In the genomic region with DNA sequence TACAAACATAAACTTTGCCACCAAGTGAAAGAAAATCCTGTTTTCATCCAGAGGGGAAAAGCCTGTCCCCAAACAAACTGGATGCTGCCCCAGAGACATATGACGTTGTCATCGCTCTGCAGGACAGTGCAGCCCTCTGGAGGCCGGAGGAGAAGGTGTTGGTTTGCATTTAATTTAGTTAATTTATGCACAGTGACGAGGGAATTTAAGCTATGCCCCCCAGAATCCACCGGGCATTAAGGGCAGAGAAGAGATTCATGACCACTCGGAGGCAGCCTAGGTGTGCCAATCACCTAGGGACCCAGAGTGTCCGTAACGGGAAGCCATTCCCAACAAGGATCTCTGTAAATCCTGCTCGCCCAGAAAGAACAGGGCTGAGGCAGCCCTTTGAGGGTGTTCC, we compare ENCODE assay signal across 9 cellular contexts. TPM values are rescaled to one million over a fixed set of nuclear protein-coding genes. Genes with fewer than 3 reads are reported as not detected.
DNase-seq lines count a peak whose midpoint lies in the region; ATAC-seq, FAIRE-seq and TF ChIP-seq lines count a peak whose summit lies in the region.
"Had no signal": no experiment of that assay in that cellular context is flagged by ENCODE, and none has a peak within 500 bp of the region (broad histone marks: within the 10 kb centered on the region; RNA-seq: fewer than 3 reads in every experiment).

No MANE protein-coding gene starts in this region.

- peak; percentile 49 for ATAC-seq in HG03039 (IDR thresholded peaks at IDR 0.05; ENCODE audit: unreplicated experiment)

- no peaks in the 10 kb centered on the region for H3K79me2 ChIP-seq in keratinocyte (ENCODE audit: control insufficient read depth, insufficient read depth, low read length)

- H3K27ac Mint-ChIP-seq in activated CD4-positive, alpha-beta memory T cell treated with anti-CD3 and anti-CD28 coated beads for 36 hours: no peak overlapping the region

- no peak overlapping the region for H3K27ac ChIP-seq in keratinocyte (ENCODE audit: control insufficient read depth, insufficient read depth, low read length)
- peak overlapping the region in 2 of 4 donors; percentile 31 to 36 for H3K27ac ChIP-seq in tibial nerve

- H3K36me3 ChIP-seq in BJ (ENCODE audit: control insufficient read depth, insufficient read depth, low read length) (no peaks in the 10 kb centered on the region), keratinocyte (ENCODE audit: control insufficient read depth in 2 of 2, extremely low read depth in 1 of 2, insufficient read depth in 2 of 2, low read length in 2 of 2) (no peaks in the 10 kb centered on the region), tibial nerve (no peaks in the 10 kb centered on the region)

- peak; percentile 26 for FAIRE-seq in keratinocyte (lab: Jason Lieb, UNC)
- FAIRE-seq: endometrium had no signal

- H3K4me1 Mint-ChIP-seq in activated CD4-positive, alpha-beta memory T cell treated with anti-CD3 and anti-CD28 coated beads for 36 hours (ENCODE audit: low read depth): no peaks in the 10 kb centered on the region

- CTCF ChIA-PET in BJ (lab: Yijun Ruan, JAX): interaction anchor here (0.9 to 2.7 kb wide), 9 partner anchors 9 to 141 kb away, joined by 4 to 12 read pairs (median 8); no protein-coding TSS in a partner anchor
- CTCF ChIA-PET in activated CD4-positive, alpha-beta memory T cell treated with anti-CD3 and anti-CD28 coated beads for 36 hours (lab: Charles Lee): interaction anchor here (1.6 to 1.7 kb wide), 2 partner anchors 7 to 9 kb away, joined by 3 read pairs; no protein-coding TSS in a partner anchor

- no peaks in the 10 kb centered on the region for H3K27me3 Mint-ChIP-seq in activated CD4-positive, alpha-beta memory T cell treated with anti-CD3 and anti-CD28 coated beads for 36 hours

- H3K4me3 ChIP-seq in BJ (ENCODE audit: low read depth, low read length): peak overlapping the region; percentile 12; the same call in 1 of the 2 replicates
- peak overlapping the region in 1 of 3 experiments; percentile 46 for H3K4me3 ChIP-seq in keratinocyte (ENCODE audit: control insufficient read depth in 2 of 3, extremely low read depth in 1 of 3, insufficient read depth in 2 of 3, low read depth in 1 of 3, low read length in 3 of 3)
- peak overlapping the region; percentile 18 to 45 (median 28) for H3K4me3 ChIP-seq in tibial nerve

- H3K4me1 ChIP-seq in keratinocyte (ENCODE audit: control insufficient read depth, extremely low read depth, insufficient read depth, low read length): peaks cover 11% of the 10 kb centered on the region
- peaks cover 0 to 31% (median 7%) of the 10 kb centered on the region in 4 donors for H3K4me1 ChIP-seq in tibial nerve

- H3K9me3 ChIP-seq in keratinocyte (ENCODE audit: control insufficient read depth, low read depth, low read length) (no peaks in the 10 kb centered on the region), tibial nerve (no peaks in the 10 kb centered on the region)

- DNase-seq in BJ (ENCODE audit: low read depth) (no peak), astrocyte of the hippocampus (ENCODE audit: low read depth, low spot score) (peak; percentile 56), keratinocyte (ENCODE audit: low read depth, low spot score) (no peak), tibial nerve (ENCODE audit: low spot score in 2 of 2) (no peak), DMS53 treated with DMSO at 0.1 percent for 48 hours (lab: John Stamatoyannopoulos, UW; ENCODE audit: unreplicated experiment) (no peak), NCI-H1930 (lab: John Stamatoyannopoulos, UW) (no peak)
- no peak for DNase-seq in activated CD4-positive, alpha-beta memory T cell treated with anti-CD3 and anti-CD28 coated beads for 36 hours

- no peak for TF ChIP-seq EP300 in tibial nerve (IDR thresholded peaks at IDR 0.05)

- H3K9me1 ChIP-seq in keratinocyte (ENCODE audit: control insufficient read depth, extremely low read depth, insufficient read depth, low read length): no peaks in the 10 kb centered on the region

- H3K27me3 ChIP-seq in BJ (ENCODE audit: control insufficient read depth, insufficient read depth, low read length): no peaks in the 10 kb centered on the region
- H3K27me3 ChIP-seq in keratinocyte (ENCODE audit: control insufficient read depth, extremely low read depth, insufficient read depth, low read length): no peaks in the 10 kb centered on the region
- no peaks in the 10 kb centered on the region for H3K27me3 ChIP-seq in tibial nerve

- TF ChIP-seq CTCF in BJ (IDR thresholded peaks at IDR 0.05; ENCODE audit: insufficient read depth, low read depth, low read length) (peak; percentile 52), keratinocyte (optimal IDR thresholded peaks at IDR 0.05 in 1 of 3, IDR thresholded peaks at IDR 0.05 in 1 of 3, conservative IDR thresholded peaks at IDR 0.05 in 1 of 3; ENCODE audit: extremely low read depth in 1 of 3, insufficient read depth in 2 of 3, low read length in 3 of 3) (peak; percentile 54 to 77 (median 58)), tibial nerve (IDR thresholded peaks at IDR 0.05) (peak in 4 of 5 experiments; percentile 26 to 46 (median 34))

- no peaks in the 10 kb centered on the region for H4K20me1 ChIP-seq in keratinocyte (ENCODE audit: control insufficient read depth, extremely low read depth, insufficient read depth, low read length)

- H3K4me3 Mint-ChIP-seq in activated CD4-positive, alpha-beta memory T cell treated with anti-CD3 and anti-CD28 coated beads for 36 hours: no peak overlapping the region

- no peak overlapping the region for H3K9ac ChIP-seq in keratinocyte (ENCODE audit: control insufficient read depth, extremely low read depth, insufficient read depth, low read length)

- no peaks in the 10 kb centered on the region for H3K9me3 Mint-ChIP-seq in activated CD4-positive, alpha-beta memory T cell treated with anti-CD3 and anti-CD28 coated beads for 36 hours

- intact Hi-C loops in activated CD4-positive, alpha-beta memory T cell treated with anti-CD3 and anti-CD28 coated beads for 36 hours (cut with micrococcal nuclease): no loop called here

- TF ChIP-seq POLR2A in tibial nerve (IDR thresholded peaks at IDR 0.05): no peak

- no peaks in the 10 kb centered on the region for H3K36me3 Mint-ChIP-seq in activated CD4-positive, alpha-beta memory T cell treated with anti-CD3 and anti-CD28 coated beads for 36 hours

- POLR2A ChIA-PET in BJ (lab: Charles Lee): no interaction called here
- POLR2A ChIA-PET in activated CD4-positive, alpha-beta memory T cell treated with anti-CD3 and anti-CD28 coated beads for 36 hours (lab: Charles Lee): no interaction called here

- dilution Hi-C loops in keratinocyte (cut with MboI; ENCODE audit: extremely low pct_ligation_motif_present, low sequenced_read_pairs): no loop called here

- peak overlapping the region; percentile 69 for H3K4me2 ChIP-seq in keratinocyte (ENCODE audit: control insufficient read depth, extremely low read depth, insufficient read depth, low read depth, low read length)

- peak overlapping the region; percentile 60 for H2AFZ ChIP-seq in keratinocyte (ENCODE audit: control insufficient read depth, low read length)

- WGBS in tibial nerve, 2 donors: 26 to 34% methylated on average over 8 to 9 of the region's 9 CpGs

RNA-seq across cellular contexts. Expression of a gene that starts 45.1 kb away (rescaled TPM):
- polyA plus RNA-seq in BJ (2011; rRNA removed) (4.5 and 6.2 TPM in 2 replicates), keratinocyte (0.66 to 0.79 TPM (median 0.75 TPM) in 3 replicates)
- polyA minus RNA-seq in BJ (2011; rRNA and poly(A)+ RNA removed): 3.3 and 3.4 TPM in 2 replicates
- 0.31 TPM for polyA plus RNA-seq in keratinocyte (2011; ENCODE audit: low read depth)
- polyA plus RNA-seq in keratinocyte (2011; cell fraction: cytosol; rRNA removed): 0.39 and 0.57 TPM in 2 replicates
- 1.9 and 2.1 TPM in 2 replicates for polyA plus RNA-seq in keratinocyte (2011; cell fraction: nucleus; rRNA removed)
- polyA plus RNA-seq in keratinocyte (2012; ENCODE audit: low replicate concordance): 0.55 and 1.0 TPM in 2 replicates
- polyA minus RNA-seq in keratinocyte: 0.42 to 2.5 TPM (median 1.1 TPM) in 3 replicates
- polyA minus RNA-seq in keratinocyte (2011; cell fraction: cytosol; rRNA and poly(A)+ RNA removed): 0.38 TPM
- 0.32 and 0.70 TPM in 2 replicates for polyA minus RNA-seq in keratinocyte (2011; cell fraction: nucleus; rRNA and poly(A)+ RNA removed)
- 10 to 100 TPM in 2 of 4 donors, 1 to 10 TPM in 2; 8.0 to 14.1 (median 10.5) TPM for total RNA-seq in tibial nerve
- total RNA-seq in activated CD4-positive, alpha-beta memory T cell treated with anti-CD3 and anti-CD28 coated beads for 36 hours: 1 to 10 TPM; 2.7 to 3.9 TPM
